Comparison of ENCODE assay signal across 25 cellular contexts in genomic region chr18:74695170-74695569, GRCh38.
"Had no signal": no experiment of that assay in that cellular context is flagged by ENCODE, and none has a peak within 500 bp of the region (broad histone marks: within the 10 kb centered on the region; RNA-seq: fewer than 3 reads in every experiment).

No MANE protein-coding gene starts in this region.

- ATAC-seq: naive thymus-derived CD4-positive, alpha-beta T cell; natural killer cell; stimulated activated effector memory CD8-positive, alpha-beta T cell treated with anti-CD3 and anti-CD28 coated beads, Interleukin-12 subunit alpha, Interleukin-12 subunit beta, amount 100 ng/mL, for 72 hours; stimulated activated naive B cell treated with anti-CD40 and anti-IgM and Interleukin-4, amounts not matched to agents 10 μg/mL and 1 μg/mL and 100 μg/mL, for 72 hours; upper lobe of right lung had no signal

- H3K27ac ChIP-seq: neural progenitor cell, ovary, parathyroid adenoma, right lobe of liver, sigmoid colon, stomach, suprapubic skin, testis, tibial artery, transverse colon, upper lobe of right lung, uterus had no signal

- H3K9me3 ChIP-seq: ovary, right lobe of liver, sigmoid colon, stomach, suprapubic skin, testis, tibial artery, transverse colon, upper lobe of right lung, uterus had no signal

- H3K4me1 ChIP-seq: neural progenitor cell, parathyroid adenoma, right lobe of liver, stomach, suprapubic skin, testis, tibial artery, transverse colon, upper lobe of right lung, uterus had no signal

- H3K36me3 ChIP-seq: neural progenitor cell, ovary, right lobe of liver, sigmoid colon, stomach, suprapubic skin, tibial artery, transverse colon, upper lobe of right lung, uterus had no signal

- H3K4me3 ChIP-seq: neural progenitor cell, ovary, right lobe of liver, sigmoid colon, stomach, suprapubic skin, testis, tibial artery, transverse colon, upper lobe of right lung, uterus had no signal

- DNase-seq: naive thymus-derived CD4-positive, alpha-beta T cell; natural killer cell; occipital lobe; ovary; posterior cingulate gyrus; retina; right lobe of liver; sigmoid colon; small intestine; stimulated activated CD4-positive, alpha-beta T cell treated with anti-CD3 and anti-CD28 coated beads, Interleukin-15, amount 100 ng/mL, for 24 hours; stimulated activated CD4-positive, alpha-beta T cell treated with anti-CD3 and anti-CD28 coated beads, Interleukin-2, amount 100 ng/mL, for 24 hours; stimulated activated CD4-positive, alpha-beta T cell treated with anti-CD3 and anti-CD28 coated beads, Interleukin-2, amount 100 ng/mL, for 48 hours; stimulated activated CD4-positive, alpha-beta T cell treated with anti-CD3 and anti-CD28 coated beads, Interleukin-4, amount 100 ng/mL, for 24 hours; stimulated activated naive B cell treated with anti-CD40 and anti-IgM and Interleukin-4, amounts not matched to agents 10 μg/mL and 1 μg/mL and 100 μg/mL, for 72 hours; stimulated activated naive CD4-positive, alpha-beta T cell treated with Interleukin-2 at 50 U/mL for 16 hours; stomach; testis; tibial artery; transverse colon; upper lobe of right lung; uterus had no signal

- H3K27me3 ChIP-seq: neural progenitor cell, ovary, right lobe of liver, sigmoid colon, stomach, suprapubic skin, testis, tibial artery, transverse colon, upper lobe of right lung, uterus had no signal
